Comparison of ENCODE assay signal across 1 cellular context in genomic region chr3:125433611-125434041, GRCh38.
TF ChIP-seq lines count a peak whose summit lies in the region.

No MANE protein-coding gene starts in this region.

TF ChIP-seq in GM23338, 12 proteins besides CTCF, POLR2A, EP300 and RAD21:
- TF ChIP-seq, protein P1, sequence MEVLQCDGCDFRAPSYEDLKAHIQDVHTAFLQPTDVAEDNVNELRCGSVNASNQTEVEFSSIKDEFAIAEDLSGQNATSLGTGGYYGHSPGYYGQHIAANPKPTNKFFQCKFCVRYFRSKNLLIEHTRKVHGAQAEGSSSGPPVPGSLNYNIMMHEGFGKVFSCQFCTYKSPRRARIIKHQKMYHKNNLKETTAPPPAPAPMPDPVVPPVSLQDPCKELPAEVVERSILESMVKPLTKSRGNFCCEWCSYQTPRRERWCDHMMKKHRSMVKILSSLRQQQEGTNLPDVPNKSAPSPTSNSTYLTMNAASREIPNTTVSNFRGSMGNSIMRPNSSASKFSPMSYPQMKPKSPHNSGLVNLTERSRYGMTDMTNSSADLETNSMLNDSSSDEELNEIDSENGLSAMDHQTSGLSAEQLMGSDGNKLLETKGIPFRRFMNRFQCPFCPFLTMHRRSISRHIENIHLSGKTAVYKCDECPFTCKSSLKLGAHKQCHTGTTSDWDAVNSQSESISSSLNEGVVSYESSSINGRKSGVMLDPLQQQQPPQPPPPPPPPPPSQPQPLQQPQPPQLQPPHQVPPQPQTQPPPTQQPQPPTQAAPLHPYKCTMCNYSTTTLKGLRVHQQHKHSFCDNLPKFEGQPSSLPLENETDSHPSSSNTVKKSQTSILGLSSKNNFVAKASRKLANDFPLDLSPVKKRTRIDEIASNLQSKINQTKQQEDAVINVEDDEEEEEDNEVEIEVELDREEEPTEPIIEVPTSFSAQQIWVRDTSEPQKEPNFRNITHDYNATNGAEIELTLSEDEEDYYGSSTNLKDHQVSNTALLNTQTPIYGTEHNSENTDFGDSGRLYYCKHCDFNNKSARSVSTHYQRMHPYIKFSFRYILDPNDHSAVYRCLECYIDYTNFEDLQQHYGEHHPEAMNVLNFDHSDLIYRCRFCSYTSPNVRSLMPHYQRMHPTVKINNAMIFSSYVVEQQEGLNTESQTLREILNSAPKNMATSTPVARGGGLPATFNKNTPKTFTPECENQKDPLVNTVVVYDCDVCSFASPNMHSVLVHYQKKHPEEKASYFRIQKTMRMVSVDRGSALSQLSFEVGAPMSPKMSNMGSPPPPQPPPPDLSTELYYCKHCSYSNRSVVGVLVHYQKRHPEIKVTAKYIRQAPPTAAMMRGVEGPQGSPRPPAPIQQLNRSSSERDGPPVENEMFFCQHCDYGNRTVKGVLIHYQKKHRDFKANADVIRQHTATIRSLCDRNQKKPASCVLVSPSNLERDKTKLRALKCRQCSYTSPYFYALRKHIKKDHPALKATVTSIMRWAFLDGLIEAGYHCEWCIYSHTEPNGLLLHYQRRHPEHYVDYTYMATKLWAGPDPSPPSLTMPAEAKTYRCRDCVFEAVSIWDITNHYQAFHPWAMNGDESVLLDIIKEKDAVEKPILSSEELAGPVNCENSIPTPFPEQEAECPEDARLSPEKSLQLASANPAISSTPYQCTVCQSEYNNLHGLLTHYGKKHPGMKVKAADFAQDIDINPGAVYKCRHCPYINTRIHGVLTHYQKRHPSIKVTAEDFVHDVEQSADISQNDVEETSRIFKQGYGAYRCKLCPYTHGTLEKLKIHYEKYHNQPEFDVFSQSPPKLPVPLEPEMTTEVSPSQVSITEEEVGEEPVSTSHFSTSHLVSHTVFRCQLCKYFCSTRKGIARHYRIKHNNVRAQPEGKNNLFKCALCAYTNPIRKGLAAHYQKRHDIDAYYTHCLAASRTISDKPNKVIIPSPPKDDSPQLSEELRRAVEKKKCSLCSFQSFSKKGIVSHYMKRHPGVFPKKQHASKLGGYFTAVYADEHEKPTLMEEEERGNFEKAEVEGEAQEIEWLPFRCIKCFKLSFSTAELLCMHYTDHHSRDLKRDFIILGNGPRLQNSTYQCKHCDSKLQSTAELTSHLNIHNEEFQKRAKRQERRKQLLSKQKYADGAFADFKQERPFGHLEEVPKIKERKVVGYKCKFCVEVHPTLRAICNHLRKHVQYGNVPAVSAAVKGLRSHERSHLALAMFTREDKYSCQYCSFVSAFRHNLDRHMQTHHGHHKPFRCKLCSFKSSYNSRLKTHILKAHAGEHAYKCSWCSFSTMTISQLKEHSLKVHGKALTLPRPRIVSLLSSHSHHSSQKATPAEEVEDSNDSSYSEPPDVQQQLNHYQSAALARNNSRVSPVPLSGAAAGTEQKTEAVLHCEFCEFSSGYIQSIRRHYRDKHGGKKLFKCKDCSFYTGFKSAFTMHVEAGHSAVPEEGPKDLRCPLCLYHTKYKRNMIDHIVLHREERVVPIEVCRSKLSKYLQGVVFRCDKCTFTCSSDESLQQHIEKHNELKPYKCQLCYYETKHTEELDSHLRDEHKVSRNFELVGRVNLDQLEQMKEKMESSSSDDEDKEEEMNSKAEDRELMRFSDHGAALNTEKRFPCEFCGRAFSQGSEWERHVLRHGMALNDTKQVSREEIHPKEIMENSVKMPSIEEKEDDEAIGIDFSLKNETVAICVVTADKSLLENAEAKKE (CRISPR knock-in tag; IDR thresholded peaks at IDR 0.05) = no peak
- TF ChIP-seq POLR2AphosphoS5 (IDR thresholded peaks at IDR 0.05; ENCODE audit: low read depth) (no peak), ZNF331 (CRISPR knock-in tag; IDR thresholded peaks at IDR 0.05; ENCODE audit: low read depth) (no peak), REST (IDR thresholded peaks at IDR 0.05; ENCODE audit: unreplicated experiment) (no peak), ZNF114 (CRISPR knock-in tag; IDR thresholded peaks at IDR 0.05) (no peak), NANOG (IDR thresholded peaks at IDR 0.05; ENCODE audit: borderline replicate concordance) (no peak), JUNB (IDR thresholded peaks at IDR 0.05; ENCODE audit: unreplicated experiment) (no peak), STAT1 (IDR thresholded peaks at IDR 0.05; ENCODE audit: unreplicated experiment) (no peak), CREB1 (CRISPR knock-in tag; IDR thresholded peaks at IDR 0.05; ENCODE audit: low read depth) (no peak)
- TF ChIP-seq, protein P2, sequence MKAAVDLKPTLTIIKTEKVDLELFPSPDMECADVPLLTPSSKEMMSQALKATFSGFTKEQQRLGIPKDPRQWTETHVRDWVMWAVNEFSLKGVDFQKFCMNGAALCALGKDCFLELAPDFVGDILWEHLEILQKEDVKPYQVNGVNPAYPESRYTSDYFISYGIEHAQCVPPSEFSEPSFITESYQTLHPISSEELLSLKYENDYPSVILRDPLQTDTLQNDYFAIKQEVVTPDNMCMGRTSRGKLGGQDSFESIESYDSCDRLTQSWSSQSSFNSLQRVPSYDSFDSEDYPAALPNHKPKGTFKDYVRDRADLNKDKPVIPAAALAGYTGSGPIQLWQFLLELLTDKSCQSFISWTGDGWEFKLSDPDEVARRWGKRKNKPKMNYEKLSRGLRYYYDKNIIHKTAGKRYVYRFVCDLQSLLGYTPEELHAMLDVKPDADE (IDR thresholded peaks at IDR 0.05) = no peak
